ENCODE assay signal across 8 cellular contexts in genomic region chr14:30980106-30980704, GRCh38. TPM values are rescaled to one million over a fixed set of nuclear protein-coding genes. Genes with fewer than 3 reads are reported as not detected.
A peak's percentile ranks its signal among the peaks of the same experiment; 100 is the strongest.
DNase-seq lines count a peak whose midpoint lies in the region; ATAC-seq, FAIRE-seq and TF ChIP-seq lines count a peak whose summit lies in the region.
"Not testable (repeated sequence)": the region's sequence is repeated elsewhere in the genome, so short reads cannot be mapped to it uniquely, and the experiment has no call there.

No MANE protein-coding gene starts in this region.

- not testable (repeated sequence) for H3K36me3 ChIP-seq in astrocyte (ENCODE audit: insufficient read depth, low read length); neural progenitor cell; tibial nerve

- not testable (repeated sequence) for H2AFZ ChIP-seq in astrocyte (ENCODE audit: low read depth, low read length); neural progenitor cell (replicated peaks)

- FAIRE-seq in astrocyte (lab: Jason Lieb, UNC): peak; percentile 20

- DNase-seq in G401 (ENCODE audit: low spot score) (peak; percentile 51), NCI-H2107 (lab: John Stamatoyannopoulos, UW) (peak; percentile 42), T follicular helper cell (ENCODE audit: low read depth) (peak; percentile 23), astrocyte (ENCODE audit: low read depth) (peak; percentile 56), glomerular endothelial cell (ENCODE audit: extremely low read depth, low read depth, low spot score) (peak; percentile 56), neural progenitor cell (ENCODE audit: low spot score) (peak; percentile 33), tibial nerve (ENCODE audit: low spot score in 2 of 2) (peak in 1 of 2 donors; percentile 37)

- ATAC-seq in HG02981 (IDR thresholded peaks at IDR 0.05; ENCODE audit: unreplicated experiment): peak; percentile 48

- H4K20me1 ChIP-seq in astrocyte (ENCODE audit: insufficient read depth, low read length) (peaks cover 86% of the 10 kb centered on the region), neural progenitor cell (ENCODE audit: low read depth) (peaks cover 58% of the 10 kb centered on the region)

- not testable (repeated sequence) for H3K4me2 ChIP-seq in astrocyte (ENCODE audit: low read length); neural progenitor cell

- H3K9ac ChIP-seq in astrocyte (ENCODE audit: low read length); neural progenitor cell: not testable (repeated sequence)

- H3K9me3 ChIP-seq in astrocyte (ENCODE audit: insufficient read depth, low read depth, low read length); neural progenitor cell (ENCODE audit: low read depth); tibial nerve: not testable (repeated sequence)

- not testable (repeated sequence) for TF ChIP-seq EP300 in tibial nerve (IDR thresholded peaks at IDR 0.05)

- not testable (repeated sequence) for H3K4me3 Mint-ChIP-seq in astrocyte (ENCODE audit: unreplicated experiment); neural progenitor cell

- in situ Hi-C loops in G401 (cut with HindIII; ENCODE audit: low sequenced_read_pairs): not testable (repeated sequence)

- H3K4me1 ChIP-seq in astrocyte (ENCODE audit: insufficient read depth, low read length); neural progenitor cell: not testable (repeated sequence)
- peaks cover 0 to 40% (median 0%) of the 10 kb centered on the region in 4 donors for H3K4me1 ChIP-seq in tibial nerve

- not testable (repeated sequence) for TF ChIP-seq POLR2A in tibial nerve (IDR thresholded peaks at IDR 0.05)

- H3K27me3 ChIP-seq in astrocyte (ENCODE audit: insufficient read depth, low read length); neural progenitor cell; tibial nerve: not testable (repeated sequence)

- not testable (repeated sequence) for H3K9me3 Mint-ChIP-seq in astrocyte (ENCODE audit: unreplicated experiment)
- peaks cover 24% of the 10 kb centered on the region for H3K9me3 Mint-ChIP-seq in neural progenitor cell

- not testable (repeated sequence) for H3K27ac Mint-ChIP-seq in astrocyte (ENCODE audit: unreplicated experiment); neural progenitor cell

- H3K36me3 Mint-ChIP-seq in astrocyte (ENCODE audit: low read depth, unreplicated experiment): not testable (repeated sequence)
- H3K36me3 Mint-ChIP-seq in neural progenitor cell: peaks cover 29% of the 10 kb centered on the region

- not testable (repeated sequence) for H3K4me1 Mint-ChIP-seq in astrocyte (ENCODE audit: low read depth, unreplicated experiment); neural progenitor cell

- H3K27me3 Mint-ChIP-seq in astrocyte (ENCODE audit: low read depth, unreplicated experiment); neural progenitor cell (ENCODE audit: insufficient read depth, low read depth): not testable (repeated sequence)

- 67 to 70% methylated on average over 13 of the region's 13 CpGs for WGBS in tibial nerve, 2 donors

- peak; percentile 63 for TF ChIP-seq CTCF in astrocyte (IDR thresholded peaks at IDR 0.05; ENCODE audit: insufficient read depth, low read depth, low read length)
- peak; percentile 57 for TF ChIP-seq CTCF in neural progenitor cell (IDR thresholded peaks at IDR 0.05)
- TF ChIP-seq CTCF in tibial nerve (IDR thresholded peaks at IDR 0.05): peak; percentile 47 to 57 (median 52)

- H3K79me2 ChIP-seq in astrocyte (ENCODE audit: insufficient read depth, low read length) (peaks cover 98% of the 10 kb centered on the region), neural progenitor cell (ENCODE audit: low read depth) (peaks cover 100% of the 10 kb centered on the region)

- H3F3A ChIP-seq in neural progenitor cell (ENCODE audit: low read depth): not testable (repeated sequence)

- not testable (repeated sequence) for H3K27ac ChIP-seq in astrocyte (ENCODE audit: low read depth, low read length); neural progenitor cell
- peak overlapping the region in 1 of 4 donors; percentile 13 for H3K27ac ChIP-seq in tibial nerve

- not testable (repeated sequence) for H3K4me3 ChIP-seq in astrocyte (ENCODE audit: insufficient read depth, low read depth, low read length); neural progenitor cell; tibial nerve

RNA-seq across cellular contexts. Expression of gene AP4S1, which starts 45.2 kb away (rescaled TPM):
- total RNA-seq in G401 (2014; rRNA removed; shearing (Covaris generic)): 5.2 and 12.6 TPM in 2 replicates
- total RNA-seq in astrocyte: 5.7 TPM in 2 replicates
- total RNA-seq in glomerular endothelial cell: 2.4 and 3.7 TPM in 2 replicates
- 10.4 and 24.4 TPM in 2 replicates for total RNA-seq in neural progenitor cell (ENCODE audit: low replicate concordance)
- total RNA-seq in tibial nerve: 10 to 100 TPM in 2 of 4 donors, 1 to 10 TPM in 2; 7.2 to 36.1 (median 16.3) TPM

RNA-seq across cellular contexts. Expression of gene STRN3, which starts 46.0 kb away (rescaled TPM):
- total RNA-seq in G401 (2014; rRNA removed; shearing (Covaris generic)): 53.1 and 70.6 TPM in 2 replicates
- total RNA-seq in astrocyte: 46.6 and 48.4 TPM in 2 replicates
- total RNA-seq in glomerular endothelial cell: 17.6 and 27.6 TPM in 2 replicates
- 54.2 and 104 TPM in 2 replicates for total RNA-seq in neural progenitor cell (ENCODE audit: low replicate concordance)
- total RNA-seq in tibial nerve: 10 to 100 TPM; 33.5 to 68.8 (median 57.0) TPM
